Comparison of ENCODE assay signal across 13 cellular contexts in the genomic region with DNA sequence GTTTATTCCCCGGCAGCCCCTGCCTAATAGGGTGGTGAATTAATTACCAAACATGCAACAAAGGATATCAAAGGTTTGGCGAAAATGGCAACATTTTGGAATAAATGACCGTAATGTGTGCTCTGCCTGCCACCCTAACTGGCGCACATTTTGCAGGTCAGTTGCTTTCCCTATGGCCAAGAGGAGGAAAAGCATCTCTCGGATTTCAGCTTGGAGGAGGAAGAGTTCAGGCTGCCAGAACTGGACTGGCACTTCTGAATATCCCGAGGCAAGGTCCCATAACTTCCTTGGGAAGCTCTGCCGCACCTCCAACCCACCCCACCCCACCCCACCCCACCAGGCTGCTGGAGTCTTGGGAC. TPM values are rescaled to one million over a fixed set of nuclear protein-coding genes. Genes with fewer than 3 reads are reported as not detected.
DNase-seq lines count a peak whose midpoint lies in the region; ATAC-seq, FAIRE-seq and TF ChIP-seq lines count a peak whose summit lies in the region.
"Had no signal": no experiment of that assay in that cellular context is flagged by ENCODE, and none has a peak within 500 bp of the region (broad histone marks: within the 10 kb centered on the region; RNA-seq: fewer than 3 reads in every experiment).

No MANE protein-coding gene starts in this region.

- 53 to 55% methylated on average over 7 of the region's 7 CpGs for WGBS in pancreas, 2 donors
- WGBS in urinary bladder, result 41% methylated on average over 7 of the region's 7 CpGs

- H3K4me1 ChIP-seq in breast epithelium (no peaks in the 10 kb centered on the region), pancreas (no peaks in the 10 kb centered on the region), urinary bladder (ENCODE audit: insufficient read depth) (no peaks in the 10 kb centered on the region)

- DNase-seq in breast epithelium (ENCODE audit: low spot score in 2 of 2), result no peak
- no peak for DNase-seq in MCF 10A (ENCODE audit: unreplicated experiment)
- no peak for DNase-seq in fibroblast of mammary gland (ENCODE audit: low read depth)
- no peak for DNase-seq in pancreas
- DNase-seq in activated T-helper 2 cell treated with anti-CD3 and anti-CD28 coated beads, Interferon-gamma antibody, Interleukin-2, Interleukin-4, amounts not matched to agents 10 μg/mL and 5 μg/mL and 100 μg/mL, durations not matched to agents 14 hours and 24 hours and 36 hours (ENCODE audit: low spot score), result no peak
- DNase-seq in erythroblast (lab: John Stamatoyannopoulos, UW), result no peak
- DNase-seq: activated T-cell treated with anti-CD3 and anti-CD28 coated beads, Interleukin-2, amount 50 U/mL, for 24 hours; RPMI8226 had no signal

- no peaks in the 10 kb centered on the region for H3K4me1 Mint-ChIP-seq in MCF 10A (ENCODE audit: insufficient read depth, unreplicated experiment)
- peaks cover 4% of the 10 kb centered on the region for H3K4me1 Mint-ChIP-seq in activated T-helper 2 cell treated with anti-CD3 and anti-CD28 coated beads, Interferon-gamma antibody, Interleukin-2, Interleukin-4, amounts not matched to agents 10 μg/mL and 5 μg/mL and 100 μg/mL, durations not matched to agents 14 hours and 24 hours and 36 hours (ENCODE audit: low read depth)

- BruUV-seq in MCF 10A (replicated peaks; lab: Mats Ljungman, UMichigan), result no TSS peak

- H3K27me3 ChIP-seq in breast epithelium (no peaks in the 10 kb centered on the region), pancreas (no peaks in the 10 kb centered on the region)
- H3K27me3 ChIP-seq: hepatocyte had no signal

- peak in 3 of 4 donors; percentile 16 to 35 (median 26) for ATAC-seq in pancreas
- ATAC-seq in GM21526 (IDR thresholded peaks at IDR 0.05; ENCODE audit: low FRiP score, unreplicated experiment), result no peak

- no peaks in the 10 kb centered on the region for H3K36me3 Mint-ChIP-seq in MCF 10A (ENCODE audit: insufficient read depth, unreplicated experiment)
- H3K36me3 Mint-ChIP-seq in activated T-helper 2 cell treated with anti-CD3 and anti-CD28 coated beads, Interferon-gamma antibody, Interleukin-2, Interleukin-4, amounts not matched to agents 10 μg/mL and 5 μg/mL and 100 μg/mL, durations not matched to agents 14 hours and 24 hours and 36 hours (ENCODE audit: low read depth), result no peaks in the 10 kb centered on the region

- H3K27ac Mint-ChIP-seq in MCF 10A (ENCODE audit: low read depth, unreplicated experiment), result no peak overlapping the region
- no peak overlapping the region for H3K27ac Mint-ChIP-seq in activated T-helper 2 cell treated with anti-CD3 and anti-CD28 coated beads, Interferon-gamma antibody, Interleukin-2, Interleukin-4, amounts not matched to agents 10 μg/mL and 5 μg/mL and 100 μg/mL, durations not matched to agents 14 hours and 24 hours and 36 hours
- H3K27ac Mint-ChIP-seq: stimulated activated naive CD8-positive, alpha-beta T cell treated with anti-CD3 and anti-CD28 coated beads, Interleukin-15, Interleukin-2, amounts not matched to agents 100 ng/mL and 50 ng/mL, for 24 hours had no signal

- POLR2A ChIA-PET in MCF 10A (lab: Yijun Ruan, JAX), result interaction anchor here (0.7 to 2.4 kb wide), 3 partner anchors 15 to 171 kb away, joined by 3 to 11 read pairs (median 5); no protein-coding TSS in a partner anchor

- no peak for TF ChIP-seq CTCF in breast epithelium (IDR thresholded peaks at IDR 0.05)
- no peak for TF ChIP-seq CTCF in MCF 10A (IDR thresholded peaks at IDR 0.05; ENCODE audit: unreplicated experiment)
- no peak for TF ChIP-seq CTCF in fibroblast of mammary gland (conservative IDR thresholded peaks at IDR 0.05; ENCODE audit: control insufficient read depth, insufficient read depth, low read depth, low read length)
- TF ChIP-seq CTCF in pancreas (IDR thresholded peaks at IDR 0.05), result no peak

- H3K36me3 ChIP-seq in breast epithelium (no peaks in the 10 kb centered on the region), pancreas (no peaks in the 10 kb centered on the region), urinary bladder (ENCODE audit: insufficient read depth) (no peaks in the 10 kb centered on the region)

- intact Hi-C loops in breast epithelium (cut with DNase I; ENCODE audit: low total_unique reads) (loop anchor here (10.0 kb wide), 1 partner anchor 169 kb away; no protein-coding TSS in a partner anchor), MCF 10A (cut with micrococcal nuclease) (loop anchor here (2.0 to 5.0 kb wide), 3 partner anchors 159 to 753 kb away; no protein-coding TSS in a partner anchor), pancreas (cut with DNase I) (no loop called here)
- intact Hi-C loops in activated T-helper 2 cell treated with anti-CD3 and anti-CD28 coated beads, Interferon-gamma antibody, Interleukin-2, Interleukin-4, amounts not matched to agents 10 μg/mL and 5 μg/mL and 100 μg/mL, durations not matched to agents 14 hours and 24 hours and 36 hours (cut with micrococcal nuclease), result loop anchor here (5.0 kb wide), 1 partner anchor 91 kb away; no protein-coding TSS in a partner anchor

- H3K9me3 ChIP-seq in breast epithelium, result peaks cover 0 to 7% of the 10 kb centered on the region in 2 donors
- H3K9me3 ChIP-seq in pancreas, result no peaks in the 10 kb centered on the region

- peak overlapping the region; percentile 58 to 72 (median 65) for H3K4me3 ChIP-seq in breast epithelium
- peak overlapping the region; percentile 58 for H3K4me3 ChIP-seq in fibroblast of mammary gland (ENCODE audit: control insufficient read depth, low read depth, low read length)
- peak overlapping the region; percentile 30 to 57 (median 49) for H3K4me3 ChIP-seq in pancreas
- H3K4me3 ChIP-seq in urinary bladder (ENCODE audit: low read depth, low read length), result peak overlapping the region; percentile 54
- H3K4me3 ChIP-seq: hepatocyte had no signal

- H3K27ac ChIP-seq in breast epithelium (peak overlapping the region; percentile 67 to 82), pancreas (no peak overlapping the region), urinary bladder (ENCODE audit: low read depth) (no peak overlapping the region)
- H3K27ac ChIP-seq: hepatocyte had no signal

- no peaks in the 10 kb centered on the region for H3K9me3 Mint-ChIP-seq in MCF 10A (ENCODE audit: unreplicated experiment)
- H3K9me3 Mint-ChIP-seq in activated T-helper 2 cell treated with anti-CD3 and anti-CD28 coated beads, Interferon-gamma antibody, Interleukin-2, Interleukin-4, amounts not matched to agents 10 μg/mL and 5 μg/mL and 100 μg/mL, durations not matched to agents 14 hours and 24 hours and 36 hours, result peaks cover 10% of the 10 kb centered on the region
- H3K9me3 Mint-ChIP-seq: stimulated activated naive CD8-positive, alpha-beta T cell treated with anti-CD3 and anti-CD28 coated beads, Interleukin-15, Interleukin-2, amounts not matched to agents 100 ng/mL and 50 ng/mL, for 24 hours had no signal

- CTCF ChIA-PET in MCF 10A (lab: Yijun Ruan, JAX), result interaction anchor here (0.8 to 6.2 kb wide), 25 partner anchors 10 to 391 kb away, joined by 3 to 93 read pairs (median 7); no protein-coding TSS in a partner anchor

- no peak overlapping the region for H3K4me3 Mint-ChIP-seq in MCF 10A (ENCODE audit: unreplicated experiment)
- H3K4me3 Mint-ChIP-seq in activated T-helper 2 cell treated with anti-CD3 and anti-CD28 coated beads, Interferon-gamma antibody, Interleukin-2, Interleukin-4, amounts not matched to agents 10 μg/mL and 5 μg/mL and 100 μg/mL, durations not matched to agents 14 hours and 24 hours and 36 hours (ENCODE audit: low read depth), result no peak overlapping the region

- FAIRE-seq in pancreas (lab: Jason Lieb, UNC), result no peak
- FAIRE-seq: GM18507 had no signal

- TF ChIP-seq POLR2A in breast epithelium (IDR thresholded peaks at IDR 0.05) (no peak), erythroblast (IDR thresholded peaks at IDR 0.05; ENCODE audit: low read length) (no peak)

- no peaks in the 10 kb centered on the region for H3K27me3 Mint-ChIP-seq in MCF 10A (ENCODE audit: insufficient read depth, unreplicated experiment)
- H3K27me3 Mint-ChIP-seq in activated T-helper 2 cell treated with anti-CD3 and anti-CD28 coated beads, Interferon-gamma antibody, Interleukin-2, Interleukin-4, amounts not matched to agents 10 μg/mL and 5 μg/mL and 100 μg/mL, durations not matched to agents 14 hours and 24 hours and 36 hours (ENCODE audit: low read depth), result peaks cover 35% of the 10 kb centered on the region

RNA-seq across cellular contexts. Expression of a gene that starts 37.1 kb away (rescaled TPM):
- total RNA-seq in breast epithelium (under 1 TPM in 1 of 3 donors, not detected in 2; 0.59 TPM), MCF 10A (2022) (not detected in 2 replicates), pancreas (not detected), urinary bladder (0.26 TPM)
- polyA plus RNA-seq in pancreas (under 1 TPM in 1 of 2 donors, not detected in 1; 0.12 TPM), urinary bladder (not detected)
- not detected in 2 replicates for total RNA-seq in activated T-helper 2 cell treated with anti-CD3 and anti-CD28 coated beads, Interferon-gamma antibody, Interleukin-2, Interleukin-4, amounts not matched to agents 10 μg/mL and 5 μg/mL and 100 μg/mL, durations not matched to agents 14 hours and 24 hours and 36 hours
- total RNA-seq: hepatocyte had no signal
- polyA plus RNA-seq: hepatocyte had no signal

RNA-seq across cellular contexts. Expression of a gene that starts 39.2 kb away (rescaled TPM):
- total RNA-seq in breast epithelium (1 to 10 TPM; 2.9 to 3.8 (median 3.0) TPM), MCF 10A (2022) (6.0 and 14.5 TPM in 2 replicates), pancreas (1 to 10 TPM in 5 of 6 donors, under 1 TPM in 1; 0.79 to 4.6 (median 2.8) TPM), urinary bladder (7.5 TPM)
- polyA plus RNA-seq in pancreas (1 to 10 TPM; 1.2 to 3.8 TPM), urinary bladder (3.2 TPM)
- total RNA-seq in activated T-helper 2 cell treated with anti-CD3 and anti-CD28 coated beads, Interferon-gamma antibody, Interleukin-2, Interleukin-4, amounts not matched to agents 10 μg/mL and 5 μg/mL and 100 μg/mL, durations not matched to agents 14 hours and 24 hours and 36 hours, result 4.2 and 4.3 TPM in 2 replicates

Comparison
In these comparisons a context has a peak if more than half of its experiments do, and no peak if none do; other contexts are left out.
1. H3K27ac ChIP-seq: peak in breast epithelium (2 of 2); none in pancreas (0 of 4) and urinary bladder (single experiment).
2. intact Hi-C loops: an anchor here in breast epithelium (10.0 kb wide), MCF 10A (2.0 to 5.0 kb wide) and activated T-helper 2 cell treated with anti-CD3 and anti-CD28 coated beads, Interferon-gamma antibody, Interleukin-2, Interleukin-4, amounts not matched to agents 10 μg/mL and 5 μg/mL and 100 μg/mL, durations not matched to agents 14 hours and 24 hours and 36 hours (5.0 kb wide); none called in pancreas.
3. Peak in every context shown above with its lines, with median percentiles within 50 percentile points of each other: H3K4me3 ChIP-seq.